Comparison of ENCODE assay signal across 9 cellular contexts in genomic region chr17:65559483-65559801, GRCh38. TPM values are rescaled to one million over a fixed set of nuclear protein-coding genes. Genes with fewer than 3 reads are reported as not detected.
DNase-seq lines count a peak whose midpoint lies in the region; ATAC-seq and TF ChIP-seq lines count a peak whose summit lies in the region.
"Had no signal": no experiment of that assay in that cellular context is flagged by ENCODE, and none has a peak within 500 bp of the region (broad histone marks: within the 10 kb centered on the region; RNA-seq: fewer than 3 reads in every experiment).

No MANE protein-coding gene starts in this region.

- H3K4me3 ChIP-seq in suprapubic skin: no peak overlapping the region

- peaks cover 24% of the 10 kb centered on the region for H3K4me1 Mint-ChIP-seq in activated CD4-positive, alpha-beta T cell treated with anti-CD3 and anti-CD28 coated beads, Interleukin-2, amount 10 ng/mL, durations not matched to agents 24 days and 14 days
- peaks cover 25% of the 10 kb centered on the region for H3K4me1 Mint-ChIP-seq in activated naive CD8-positive, alpha-beta T cell treated with anti-CD3 and anti-CD28 coated beads, Interleukin-2, amount 10 ng/mL, durations not matched to agents 7 days and 5 days

- H3K9me3 Mint-ChIP-seq in activated CD4-positive, alpha-beta T cell treated with anti-CD3 and anti-CD28 coated beads, Interleukin-2, amount 10 ng/mL, durations not matched to agents 24 days and 14 days: no peaks in the 10 kb centered on the region
- H3K9me3 Mint-ChIP-seq in activated naive CD8-positive, alpha-beta T cell treated with anti-CD3 and anti-CD28 coated beads, Interleukin-2, amount 10 ng/mL, durations not matched to agents 7 days and 5 days: no peaks in the 10 kb centered on the region

- POLR2A ChIA-PET in activated naive CD8-positive, alpha-beta T cell treated with anti-CD3 and anti-CD28 coated beads, Interleukin-2, amount 10 ng/mL, durations not matched to agents 7 days and 5 days (lab: Charles Lee): no interaction called here

- ATAC-seq in activated naive CD8-positive, alpha-beta T cell treated with anti-CD3 and anti-CD28 coated beads, Interleukin-2, amount 10 ng/mL, durations not matched to agents 7 days and 5 days (ENCODE audit: low read depth): no peak

- peaks cover 5% of the 10 kb centered on the region for H3K36me3 Mint-ChIP-seq in activated CD4-positive, alpha-beta T cell treated with anti-CD3 and anti-CD28 coated beads, Interleukin-2, amount 10 ng/mL, durations not matched to agents 24 days and 14 days (ENCODE audit: low read depth)
- peaks cover 4% of the 10 kb centered on the region for H3K36me3 Mint-ChIP-seq in activated naive CD8-positive, alpha-beta T cell treated with anti-CD3 and anti-CD28 coated beads, Interleukin-2, amount 10 ng/mL, durations not matched to agents 7 days and 5 days

- no peak for TF ChIP-seq CTCF in suprapubic skin (IDR thresholded peaks at IDR 0.05)

- no peak overlapping the region for H3K4me3 Mint-ChIP-seq in activated CD4-positive, alpha-beta T cell treated with anti-CD3 and anti-CD28 coated beads, Interleukin-2, amount 10 ng/mL, durations not matched to agents 24 days and 14 days
- peak overlapping the region; percentile 84 for H3K4me3 Mint-ChIP-seq in activated naive CD8-positive, alpha-beta T cell treated with anti-CD3 and anti-CD28 coated beads, Interleukin-2, amount 10 ng/mL, durations not matched to agents 7 days and 5 days

- 0% methylated on average over 12 of the region's 12 CpGs for WGBS in suprapubic skin

- peaks cover 14% of the 10 kb centered on the region for H3K27me3 Mint-ChIP-seq in activated CD4-positive, alpha-beta T cell treated with anti-CD3 and anti-CD28 coated beads, Interleukin-2, amount 10 ng/mL, durations not matched to agents 24 days and 14 days
- peaks cover 12% of the 10 kb centered on the region for H3K27me3 Mint-ChIP-seq in activated naive CD8-positive, alpha-beta T cell treated with anti-CD3 and anti-CD28 coated beads, Interleukin-2, amount 10 ng/mL, durations not matched to agents 7 days and 5 days

- intact Hi-C loops in activated CD4-positive, alpha-beta T cell treated with anti-CD3 and anti-CD28 coated beads, Interleukin-2, amount 10 ng/mL, durations not matched to agents 24 days and 14 days (cut with micrococcal nuclease): loop anchor here (5.0 to 10.0 kb wide), 4 partner anchors 95 to 608 kb away; no protein-coding TSS in a partner anchor

- H3K36me3 ChIP-seq in suprapubic skin: no peaks in the 10 kb centered on the region

- H3K27me3 ChIP-seq in layer of hippocampus (ENCODE audit: control insufficient read depth, insufficient read depth, low read length) (no peaks in the 10 kb centered on the region), suprapubic skin (no peaks in the 10 kb centered on the region)

- H3K27ac Mint-ChIP-seq in activated CD4-positive, alpha-beta T cell treated with anti-CD3 and anti-CD28 coated beads, Interleukin-2, amount 10 ng/mL, durations not matched to agents 24 days and 14 days: peak overlapping the region; percentile 68
- H3K27ac Mint-ChIP-seq in activated naive CD8-positive, alpha-beta T cell treated with anti-CD3 and anti-CD28 coated beads, Interleukin-2, amount 10 ng/mL, durations not matched to agents 7 days and 5 days: peak overlapping the region; percentile 68

- H3K27ac ChIP-seq in layer of hippocampus (ENCODE audit: low read depth, low read length): peak overlapping the region; percentile 38
- H3K27ac ChIP-seq in suprapubic skin: peak overlapping the region; percentile 98

- peaks cover 40% of the 10 kb centered on the region for H3K4me1 ChIP-seq in suprapubic skin

- no peaks in the 10 kb centered on the region for H3K9me3 ChIP-seq in suprapubic skin

- TF ChIP-seq POLR2A in suprapubic skin (IDR thresholded peaks at IDR 0.05): no peak

- TF ChIP-seq EP300 in suprapubic skin (IDR thresholded peaks at IDR 0.05): no peak

- DNase-seq in activated CD4-positive, alpha-beta T cell treated with anti-CD3 and anti-CD28 coated beads, Interleukin-2, amount 10 ng/mL, durations not matched to agents 24 days and 14 days: peak; percentile 58
- DNase-seq in activated CD4-positive, alpha-beta T cell treated with anti-CD3 and anti-CD28 coated beads for 4 hours: no peak
- no peak for DNase-seq in activated naive CD8-positive, alpha-beta T cell treated with anti-CD3 and anti-CD28 coated beads, Interleukin-2, amount 10 ng/mL, durations not matched to agents 7 days and 5 days
- DNase-seq in suprapubic skin (ENCODE audit: low spot score in 2 of 2) (no peak), putamen (ENCODE audit: low spot score) (no peak), HUDEP-2 (lab: John Stamatoyannopoulos, UW; ENCODE audit: unreplicated experiment in 76 of 76) (no peak), T1000 (lab: John Stamatoyannopoulos, UW) (no peak)
- DNase-seq: NCI-H524 treated with DMSO at 0.1 percent for 48 hours had no signal

RNA-seq across cellular contexts. Expression of gene AXIN2, which starts 2.0 kb away (rescaled TPM):
- total RNA-seq in activated CD4-positive, alpha-beta T cell treated with anti-CD3 and anti-CD28 coated beads, Interleukin-2, amount 10 ng/mL, durations not matched to agents 24 days and 14 days: 4.8 and 5.2 TPM in 2 replicates
- 1 to 10 TPM; 7.7 to 9.8 TPM for total RNA-seq in activated naive CD8-positive, alpha-beta T cell treated with anti-CD3 and anti-CD28 coated beads, Interleukin-2, amount 10 ng/mL, durations not matched to agents 7 days and 5 days
- 10 to 100 TPM in 3 of 4 donors, 1 to 10 TPM in 1; 9.8 to 36.9 (median 19.8) TPM for total RNA-seq in suprapubic skin
